ENCODE assay signal across 5 cellular contexts in the genomic region with DNA sequence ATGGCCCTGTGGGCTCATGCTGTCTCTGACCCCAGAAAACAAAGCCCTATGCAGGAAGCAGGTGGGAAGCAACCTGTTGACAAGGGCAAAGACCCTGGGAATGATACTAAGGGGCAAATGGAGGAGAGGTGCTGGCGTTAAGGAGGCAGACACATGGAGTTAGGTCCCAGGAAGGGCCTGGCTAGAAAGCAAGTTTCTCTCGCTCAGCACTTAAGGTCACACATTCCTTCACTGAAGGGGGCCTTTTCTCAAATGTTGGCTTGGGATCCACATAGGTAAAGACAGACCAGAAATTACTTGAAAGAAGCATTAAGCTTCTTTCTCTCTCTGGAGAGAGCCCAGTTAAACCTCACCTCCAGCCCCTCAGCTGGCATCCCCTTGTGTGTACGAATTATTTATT.
DNase-seq lines count a peak whose midpoint lies in the region; ATAC-seq and TF ChIP-seq lines count a peak whose summit lies in the region.
"Not testable (repeated sequence)": the region's sequence is repeated elsewhere in the genome, so short reads cannot be mapped to it uniquely, and the experiment has no call there.

No MANE protein-coding gene starts in this region.

- not testable (repeated sequence) for TF ChIP-seq POLR2A in spleen (IDR thresholded peaks at IDR 0.05)

- not testable (repeated sequence) for H3K27ac ChIP-seq in GM23338 (ENCODE audit: low read depth); endodermal cell (ENCODE audit: low read depth, low read length); spleen

- H3K4me1 Mint-ChIP-seq in GM23338 (peaks cover 31% of the 10 kb centered on the region), WTC11 (peaks cover 43% of the 10 kb centered on the region), endodermal cell (peaks cover 42% of the 10 kb centered on the region)

- 84% methylated on average over 2 of the region's 3 CpGs; no CpG with 5 or more reads in 1 of the 2 experiments for WGBS in endodermal cell (ENCODE audit: insufficient coverage in 1 of 2, insufficient read length in 1 of 2), 2 experiments
- 64 to 77% (median 70%) methylated on average over 3 of the region's 3 CpGs for WGBS in spleen, 5 donors

- H3K4me1 ChIP-seq in GM23338 (ENCODE audit: insufficient read depth); endodermal cell (ENCODE audit: control insufficient read depth, insufficient read depth, low read length); spleen: not testable (repeated sequence)

- H3K4me2 ChIP-seq in GM23338, result not testable (repeated sequence)

- DNase-seq in GM23338 (ENCODE audit: low spot score) (peak; percentile 24), endodermal cell (peak; percentile 65), mesenteric fat pad (ENCODE audit: low spot score) (peak; percentile 47), spleen (peak; percentile 2)
- DNase-seq in WTC11 (ENCODE audit: low spot score), result not testable (repeated sequence)

- not testable (repeated sequence) for H3K9me2 ChIP-seq in GM23338 (ENCODE audit: insufficient read depth)

- not testable (repeated sequence) for H3K36me3 ChIP-seq in GM23338 (ENCODE audit: insufficient read depth); endodermal cell (ENCODE audit: control insufficient read depth, insufficient read depth, low read length); spleen

- not testable (repeated sequence) for H3K9me3 Mint-ChIP-seq in GM23338
- H3K9me3 Mint-ChIP-seq in WTC11 (peaks cover 10% of the 10 kb centered on the region; the same call in 1 of the 2 replicates), endodermal cell (peaks cover 13% of the 10 kb centered on the region)

- POLR2A ChIA-PET in WTC11 (lab: Charles Lee), result not testable (repeated sequence)

- not testable (repeated sequence) for H3K27me3 ChIP-seq in GM23338 (ENCODE audit: insufficient read depth); endodermal cell (ENCODE audit: control insufficient read depth, insufficient read depth, low read length, poor library complexity, severe bottlenecking); spleen (replicated peaks in 1 of 7)

- H3K4me3 Mint-ChIP-seq in GM23338, WTC11, endodermal cell: not testable (repeated sequence)

- H3K27ac Mint-ChIP-seq in GM23338 (0 out of 2 replicates have a peak overlapping the region, but pooled peaks have one; percentile 36), WTC11 (peak overlapping the region; percentile 63; the same call in 1 of the 2 replicates)
- H3K27ac Mint-ChIP-seq in endodermal cell, result not testable (repeated sequence)

- H2AFZ ChIP-seq in GM23338, result not testable (repeated sequence)

- not testable (repeated sequence) for H3K36me3 Mint-ChIP-seq in GM23338 (ENCODE audit: low read depth); WTC11
- H3K36me3 Mint-ChIP-seq in endodermal cell (ENCODE audit: low read depth), result peaks cover 10% of the 10 kb centered on the region

- peaks cover 11% of the 10 kb centered on the region for H3K9me3 ChIP-seq in endodermal cell (ENCODE audit: control insufficient read depth, low read length)
- not testable (repeated sequence) for H3K9me3 ChIP-seq in spleen

- not testable (repeated sequence) for H3K9ac ChIP-seq in endodermal cell (ENCODE audit: extremely low read depth, low read length, poor library complexity, severe bottlenecking)

- H3K27me3 Mint-ChIP-seq in GM23338 (ENCODE audit: insufficient read depth, low read depth, poor library complexity), result not testable (repeated sequence)
- H3K27me3 Mint-ChIP-seq in WTC11 (ENCODE audit: low read depth) (peaks cover 18% of the 10 kb centered on the region), endodermal cell (ENCODE audit: insufficient read depth) (peaks cover 24% of the 10 kb centered on the region)

- not testable (repeated sequence) for H4K20me1 ChIP-seq in GM23338 (replicated peaks; ENCODE audit: insufficient read depth)

- peak; percentile 65 for ATAC-seq in GM23338
- ATAC-seq in WTC11, result peak; percentile 65

- not testable (repeated sequence) for H3F3A ChIP-seq in GM23338 (replicated peaks; ENCODE audit: low read depth)

- TF ChIP-seq CTCF in GM23338 (conservative IDR thresholded peaks at IDR 0.05; ENCODE audit: low read depth in 2 of 2); WTC11 (IDR thresholded peaks at IDR 0.05); endodermal cell (conservative IDR thresholded peaks at IDR 0.05); spleen (IDR thresholded peaks at IDR 0.05 in 8 of 11, conservative IDR thresholded peaks at IDR 0.05 in 3 of 11): not testable (repeated sequence)

- CTCF ChIA-PET in WTC11 (lab: Charles Lee), result interaction anchor here (1.2 kb wide), 1 partner anchor 21 kb away, joined by 3 read pairs; no protein-coding TSS in a partner anchor

- not testable (repeated sequence) for H3K4me3 ChIP-seq in GM23338; endodermal cell (ENCODE audit: low read length); spleen

- not testable (repeated sequence) for H3K79me2 ChIP-seq in GM23338 (replicated peaks; ENCODE audit: insufficient read depth)

- intact Hi-C loops in spleen (cut with DNase I; ENCODE audit: low total_unique reads), result not testable (repeated sequence)
